9 cellular contexts compared by ENCODE assay signal in the genomic region with DNA sequence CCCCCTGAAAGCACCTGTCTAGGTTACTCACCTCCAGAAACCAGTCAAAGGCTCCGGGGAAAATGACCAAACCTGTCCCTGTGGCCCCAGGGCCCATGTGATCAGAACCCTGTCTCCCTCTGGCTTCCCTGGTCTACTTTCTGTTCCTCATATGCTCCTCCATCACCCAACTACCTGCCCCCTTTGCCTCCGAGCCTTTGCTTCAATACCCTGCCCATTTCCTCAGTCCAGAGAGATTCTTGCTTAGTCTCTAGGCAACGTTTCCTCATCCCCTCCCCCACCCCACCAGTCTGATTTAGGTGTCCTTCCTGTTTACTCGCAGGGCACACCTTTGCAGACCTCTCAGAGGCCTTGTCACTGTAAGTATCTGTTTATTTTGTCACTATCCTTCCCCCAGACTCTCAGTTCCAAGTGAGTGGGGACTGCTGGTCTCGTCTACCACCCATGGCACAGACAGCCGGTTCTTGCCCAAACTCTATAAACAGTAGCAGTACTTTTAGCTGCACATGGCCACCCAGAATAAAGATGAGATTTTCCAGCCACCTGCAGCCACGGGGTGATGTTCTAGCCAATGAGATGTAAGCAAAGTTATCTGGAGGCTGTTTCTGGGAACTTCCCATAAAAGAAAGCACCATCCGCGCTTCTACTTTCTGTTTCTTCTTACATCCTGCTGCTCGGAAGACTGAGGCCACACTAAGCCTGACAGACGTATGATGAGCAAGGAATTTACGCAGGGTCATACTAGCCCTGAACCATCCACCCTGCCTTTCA. TPM values are rescaled to one million over a fixed set of nuclear protein-coding genes. Genes with fewer than 3 reads are reported as not detected.
DNase-seq lines count a peak whose midpoint lies in the region; ATAC-seq and TF ChIP-seq lines count a peak whose summit lies in the region.
"Had no signal": no experiment of that assay in that cellular context is flagged by ENCODE, and none has a peak within 500 bp of the region (broad histone marks: within the 10 kb centered on the region; RNA-seq: fewer than 3 reads in every experiment).

No MANE protein-coding gene starts in this region.

- POLR2A ChIA-PET in activated CD4-positive, alpha-beta memory T cell treated with anti-CD3 and anti-CD28 coated beads for 36 hours (lab: Charles Lee) = interaction anchor here (1.2 to 4.4 kb wide), 4 partner anchors 12 to 36 kb away, joined by 4 to 49 read pairs (median 6); a partner anchor contains a TSS

- H3K36me3 Mint-ChIP-seq in activated CD4-positive, alpha-beta memory T cell treated with anti-CD3 and anti-CD28 coated beads for 36 hours = peaks cover 18% of the 10 kb centered on the region

- peak overlapping the region in 5 of 10 donors; percentile 7 to 37 (median 11) for H3K4me3 ChIP-seq in heart right ventricle
- no peak overlapping the region for H3K4me3 ChIP-seq in right cardiac atrium (ENCODE audit: low read length)

- H3K4me1 ChIP-seq in heart right ventricle (peaks cover 0 to 80% (median 48%) of the 10 kb centered on the region in 9 donors), right cardiac atrium (ENCODE audit: control insufficient read depth, insufficient read depth, low read length) (peaks cover 15% of the 10 kb centered on the region)

- H3K27me3 ChIP-seq in heart right ventricle = no peaks in the 10 kb centered on the region
- no peaks in the 10 kb centered on the region for H3K27me3 ChIP-seq in right cardiac atrium (ENCODE audit: control insufficient read depth, insufficient read depth)

- H3K9me3 ChIP-seq in heart right ventricle (no peaks in the 10 kb centered on the region), right cardiac atrium (ENCODE audit: control insufficient read depth, low read length) (no peaks in the 10 kb centered on the region)

- H3K27ac Mint-ChIP-seq in activated CD4-positive, alpha-beta memory T cell treated with anti-CD3 and anti-CD28 coated beads for 36 hours = peak overlapping the region; percentile 99
- H3K27ac Mint-ChIP-seq: brain had no signal

- 57 to 64% methylated on average over 12 of the region's 12 CpGs for WGBS in heart right ventricle, 2 donors
- WGBS in right cardiac atrium = 56% methylated on average over 12 of the region's 12 CpGs

- H3K9me3 Mint-ChIP-seq in activated CD4-positive, alpha-beta memory T cell treated with anti-CD3 and anti-CD28 coated beads for 36 hours = peaks cover 3% of the 10 kb centered on the region
- H3K9me3 Mint-ChIP-seq: brain had no signal

- CTCF ChIA-PET in activated CD4-positive, alpha-beta memory T cell treated with anti-CD3 and anti-CD28 coated beads for 36 hours (lab: Charles Lee) = interaction anchor here (3.6 kb wide), 1 partner anchor 13 kb away, joined by 20 read pairs; a partner anchor contains a TSS

- no peak for TF ChIP-seq CTCF in heart right ventricle (IDR thresholded peaks at IDR 0.05)

- H3K27me3 Mint-ChIP-seq in activated CD4-positive, alpha-beta memory T cell treated with anti-CD3 and anti-CD28 coated beads for 36 hours = no peaks in the 10 kb centered on the region
- H3K27me3 Mint-ChIP-seq: brain had no signal

- H3K27ac ChIP-seq in heart right ventricle (peak overlapping the region in 7 of 10 donors; percentile 20 to 84 (median 29)), right cardiac atrium (ENCODE audit: low read length) (no peak overlapping the region)

- H3K36me3 ChIP-seq in heart right ventricle = peaks cover 0 to 9% (median 0%) of the 10 kb centered on the region in 9 donors

- H3K4me1 Mint-ChIP-seq in activated CD4-positive, alpha-beta memory T cell treated with anti-CD3 and anti-CD28 coated beads for 36 hours (ENCODE audit: low read depth) = peaks cover 90% of the 10 kb centered on the region

- peak overlapping the region; percentile 78 for H3K4me3 Mint-ChIP-seq in activated CD4-positive, alpha-beta memory T cell treated with anti-CD3 and anti-CD28 coated beads for 36 hours
- H3K4me3 Mint-ChIP-seq: brain had no signal

- intact Hi-C loops in heart right ventricle (cut with DNase I) = no loop called here
- intact Hi-C loops in Right ventricle myocardium superior (cut with DNase I) = no loop called here
- intact Hi-C loops in activated CD4-positive, alpha-beta memory T cell treated with anti-CD3 and anti-CD28 coated beads for 36 hours (cut with micrococcal nuclease) = loop anchor here (1.0 to 10.0 kb wide), 8 partner anchors 12 to 341 kb away; a partner anchor contains a TSS
- intact Hi-C loops in right cardiac atrium (cut with DNase I) = loop anchor here in 1 of 4 donors (5.0 kb wide), 1 partner anchor 33 kb away; no protein-coding TSS in a partner anchor

- peak in 1 of 2 donors; percentile 30 for DNase-seq in heart right ventricle
- DNase-seq in Right ventricle myocardium superior = no peak
- DNase-seq in activated CD4-positive, alpha-beta memory T cell treated with anti-CD3 and anti-CD28 coated beads for 36 hours = peak; percentile 85
- peak in 1 of 3 donors; percentile 55 for DNase-seq in right cardiac atrium
- peak; percentile 21 for DNase-seq in stimulated activated CD8-positive, alpha-beta memory T cell treated with anti-CD3 and anti-CD28 coated beads, Interleukin-7, amount 100 ng/mL, for 24 hours (ENCODE audit: low read depth)
- DNase-seq in Kasumi-1 (lab: John Stamatoyannopoulos, UW) = no peak
- DNase-seq in SHP77 (lab: John Stamatoyannopoulos, UW) = no peak

- ATAC-seq in heart right ventricle = peak in 7 of 8 donors; percentile 25 to 66 (median 51)
- no peak for ATAC-seq in Right ventricle myocardium superior (ENCODE audit: poor library complexity)
- peak; percentile 69 for ATAC-seq in HG03457 (IDR thresholded peaks at IDR 0.05; ENCODE audit: unreplicated experiment)
- ATAC-seq in right cardiac atrium = peak; percentile 30 to 56

RNA-seq across cellular contexts. Expression of a gene that starts 13.3 kb away (rescaled TPM):
- total RNA-seq in heart right ventricle (10 to 100 TPM; 16.9 to 48.1 (median 29.7) TPM), Right ventricle myocardium superior (20.8 TPM), right cardiac atrium (10 to 100 TPM; 30.7 to 59.0 (median 38.7) TPM)
- polyA plus RNA-seq in heart right ventricle (10 to 100 TPM; 17.1 to 39.0 TPM), right cardiac atrium (27.6 TPM)
- total RNA-seq in activated CD4-positive, alpha-beta memory T cell treated with anti-CD3 and anti-CD28 coated beads for 36 hours = 100 to 1,000 TPM; 112 to 121 TPM

Comparison
In these comparisons a context has a peak if more than half of its experiments do, and no peak if none do; other contexts are left out.
1. DNase-seq: peak in activated CD4-positive, alpha-beta memory T cell treated with anti-CD3 and anti-CD28 coated beads for 36 hours (single experiment) and stimulated activated CD8-positive, alpha-beta memory T cell treated with anti-CD3 and anti-CD28 coated beads, Interleukin-7, amount 100 ng/mL, for 24 hours (single experiment); none in Right ventricle myocardium superior (single experiment), Kasumi-1 (0 of 2) and SHP77 (0 of 2).